In genomic region chr4:114017120-114017917, GRCh38 we compare ENCODE assay signal across 27 cellular contexts. TPM values are rescaled to one million over a fixed set of nuclear protein-coding genes. Genes with fewer than 3 reads are reported as not detected.
DNase-seq lines count a peak whose midpoint lies in the region; ATAC-seq and TF ChIP-seq lines count a peak whose summit lies in the region.
"Had no signal": no experiment of that assay in that cellular context is flagged by ENCODE, and none has a peak within 500 bp of the region (broad histone marks: within the 10 kb centered on the region; RNA-seq: fewer than 3 reads in every experiment).

No MANE protein-coding gene starts in this region.

- no peaks in the 10 kb centered on the region for H3F3A ChIP-seq in Loucy (ENCODE audit: low read depth)

- H3K36me3 ChIP-seq in DND-41 (ENCODE audit: insufficient read depth, low read length) = no peaks in the 10 kb centered on the region
- no peaks in the 10 kb centered on the region for H3K36me3 ChIP-seq in Loucy (ENCODE audit: insufficient read depth, low read length)
- no peaks in the 10 kb centered on the region for H3K36me3 ChIP-seq in RWPE2 (ENCODE audit: low read depth)
- H3K36me3 ChIP-seq in lower lobe of right lung = no peaks in the 10 kb centered on the region
- H3K36me3 ChIP-seq: ascending aorta, prostate gland, sigmoid colon, tibial artery had no signal

- H3K4me1 ChIP-seq in DND-41 (ENCODE audit: insufficient read depth, low read length) = no peaks in the 10 kb centered on the region
- peaks cover 3% of the 10 kb centered on the region for H3K4me1 ChIP-seq in Loucy (ENCODE audit: insufficient read depth, low read length, poor library complexity, severe bottlenecking)
- peaks cover 56% of the 10 kb centered on the region for H3K4me1 ChIP-seq in RWPE2 (ENCODE audit: insufficient read depth, poor library complexity, severe bottlenecking)
- no peaks in the 10 kb centered on the region for H3K4me1 ChIP-seq in lower lobe of right lung
- H3K4me1 ChIP-seq: ascending aorta, prostate gland had no signal

- H3K9me3 ChIP-seq in DND-41 (ENCODE audit: insufficient read depth, low read length, severe bottlenecking) = no peaks in the 10 kb centered on the region
- no peaks in the 10 kb centered on the region for H3K9me3 ChIP-seq in Loucy (ENCODE audit: insufficient read depth, low read depth, low read length)
- no peaks in the 10 kb centered on the region for H3K9me3 ChIP-seq in RWPE2 (ENCODE audit: severe bottlenecking)
- H3K9me3 ChIP-seq in lower lobe of right lung = no peaks in the 10 kb centered on the region
- H3K9me3 ChIP-seq: ascending aorta, prostate gland, sigmoid colon, tibial artery had no signal

- H3K9ac ChIP-seq in DND-41 (ENCODE audit: low read depth, low read length) (no peak overlapping the region), Loucy (ENCODE audit: low read depth, low read length, poor library complexity, severe bottlenecking) (no peak overlapping the region)

- H2AFZ ChIP-seq in DND-41 (ENCODE audit: low read depth, low read length) = no peak overlapping the region; the same call in 1 of the 2 replicates
- H2AFZ ChIP-seq in Loucy (ENCODE audit: low read length) = peak overlapping the region; percentile 63
- H2AFZ ChIP-seq: PC-9 had no signal

- H3K9me2 ChIP-seq in Loucy (replicated peaks; ENCODE audit: low read depth, low read length) = no peaks in the 10 kb centered on the region

- no peaks in the 10 kb centered on the region for H3K27me3 ChIP-seq in DND-41 (ENCODE audit: insufficient read depth, low read length, poor library complexity)
- no peaks in the 10 kb centered on the region for H3K27me3 ChIP-seq in Loucy (ENCODE audit: insufficient read depth, low read length, poor library complexity, severe bottlenecking)
- no peaks in the 10 kb centered on the region for H3K27me3 ChIP-seq in RWPE2 (ENCODE audit: insufficient read depth, poor library complexity, severe bottlenecking)
- H3K27me3 ChIP-seq in lower lobe of right lung (ENCODE audit: low read depth) = no peaks in the 10 kb centered on the region
- H3K27me3 ChIP-seq: ascending aorta, sigmoid colon, tibial artery had no signal

- intact Hi-C loops in lower lobe of right lung (cut with DNase I) = no loop called here

- H3K4me2 ChIP-seq in DND-41 (ENCODE audit: insufficient read depth, low read length) = no peak overlapping the region
- no peak overlapping the region for H3K4me2 ChIP-seq in Loucy (ENCODE audit: low read depth, low read length, poor library complexity, severe bottlenecking)
- H3K4me2 ChIP-seq: PC-9 had no signal

- H3K4me3 ChIP-seq in DND-41 (ENCODE audit: low read depth in 1 of 2, low read length in 2 of 2) (no peak overlapping the region), Loucy (ENCODE audit: low read length, poor library complexity, severe bottlenecking) (no peak overlapping the region), RWPE2 (ENCODE audit: severe bottlenecking) (no peak overlapping the region), lower lobe of right lung (no peak overlapping the region)
- H3K4me3 ChIP-seq: ascending aorta, PC-9, prostate gland, sigmoid colon, tibial artery had no signal

- no peak for DNase-seq in DND-41
- no peak for DNase-seq in RWPE2 (ENCODE audit: low spot score)
- peak; percentile 60 for DNase-seq in iris pigment epithelial cell (ENCODE audit: low read depth)
- no peak for DNase-seq in amygdala (lab: John Stamatoyannopoulos, UW)
- no peak for DNase-seq in lower lobe of right lung
- DNase-seq in left lobe of liver (ENCODE audit: low spot score) = no peak
- DNase-seq: activated CD8-positive, alpha-beta memory T cell treated with anti-CD3 and anti-CD28 coated beads for 24 hours; activated effector memory CD4-positive, alpha-beta T cell treated with Interleukin-2 at 50 U/mL for 16 hours; activated T-cell treated with anti-CD3 and anti-CD28 coated beads for 4 hours; C1 segment of cervical spinal cord; caudate nucleus; cortex of kidney; effector memory CD4-positive, alpha-beta T cell; islet precursor cell; naive thymus-derived CD4-positive, alpha-beta T cell; NCI-H1105; NCI-H187 treated with DMSO at 0.1 percent for 48 hours; NCI-H2171; NCI-H82; PC-9; SHP77; sigmoid colon; stimulated activated CD4-positive, alpha-beta T cell treated with anti-CD3 and anti-CD28 coated beads, Interleukin-4, amount 100 ng/mL, for 24 hours; tibial artery had no signal

- no peaks in the 10 kb centered on the region for H4K20me1 ChIP-seq in DND-41 (ENCODE audit: insufficient read depth, low read length)
- no peaks in the 10 kb centered on the region for H4K20me1 ChIP-seq in Loucy (ENCODE audit: insufficient read depth, low read length, poor library complexity, severe bottlenecking)

- TF ChIP-seq CTCF in DND-41 (IDR thresholded peaks at IDR 0.05; ENCODE audit: borderline replicate concordance, extremely low read depth, low read length, poor library complexity, severe bottlenecking) (no peak), Loucy (conservative IDR thresholded peaks at IDR 0.05; ENCODE audit: low read length) (no peak), RWPE2 (IDR thresholded peaks at IDR 0.05; ENCODE audit: poor library complexity, severe bottlenecking) (no peak), lower lobe of right lung (IDR thresholded peaks at IDR 0.05) (no peak)

- ATAC-seq in DND-41 (ENCODE audit: insufficient read depth, low read depth) (peak; percentile 74), RWPE2 (ENCODE audit: low read depth) (no peak), lower lobe of right lung (no peak), left lobe of liver (no peak)
- ATAC-seq: naive thymus-derived CD4-positive, alpha-beta T cell had no signal

- H3K79me2 ChIP-seq in DND-41 (ENCODE audit: insufficient read depth, low read length) (no peaks in the 10 kb centered on the region), Loucy (ENCODE audit: insufficient read depth, low read length) (no peaks in the 10 kb centered on the region)

- no peak overlapping the region for H3K27ac ChIP-seq in DND-41 (ENCODE audit: low read length)
- H3K27ac ChIP-seq in RWPE2 (ENCODE audit: poor library complexity, severe bottlenecking) = peak overlapping the region; percentile 86
- H3K27ac ChIP-seq in lower lobe of right lung = no peak overlapping the region
- H3K27ac ChIP-seq: ascending aorta, PC-9, prostate gland, sigmoid colon, tibial artery had no signal

RNA-seq across cellular contexts. Expression of gene ARSJ, which starts 37.9 kb away (rescaled TPM):
- 8.4 TPM for total RNA-seq in lower lobe of right lung
- total RNA-seq in left lobe of liver = 2.2 TPM
